10 cellular contexts compared by ENCODE assay signal in the genomic region with DNA sequence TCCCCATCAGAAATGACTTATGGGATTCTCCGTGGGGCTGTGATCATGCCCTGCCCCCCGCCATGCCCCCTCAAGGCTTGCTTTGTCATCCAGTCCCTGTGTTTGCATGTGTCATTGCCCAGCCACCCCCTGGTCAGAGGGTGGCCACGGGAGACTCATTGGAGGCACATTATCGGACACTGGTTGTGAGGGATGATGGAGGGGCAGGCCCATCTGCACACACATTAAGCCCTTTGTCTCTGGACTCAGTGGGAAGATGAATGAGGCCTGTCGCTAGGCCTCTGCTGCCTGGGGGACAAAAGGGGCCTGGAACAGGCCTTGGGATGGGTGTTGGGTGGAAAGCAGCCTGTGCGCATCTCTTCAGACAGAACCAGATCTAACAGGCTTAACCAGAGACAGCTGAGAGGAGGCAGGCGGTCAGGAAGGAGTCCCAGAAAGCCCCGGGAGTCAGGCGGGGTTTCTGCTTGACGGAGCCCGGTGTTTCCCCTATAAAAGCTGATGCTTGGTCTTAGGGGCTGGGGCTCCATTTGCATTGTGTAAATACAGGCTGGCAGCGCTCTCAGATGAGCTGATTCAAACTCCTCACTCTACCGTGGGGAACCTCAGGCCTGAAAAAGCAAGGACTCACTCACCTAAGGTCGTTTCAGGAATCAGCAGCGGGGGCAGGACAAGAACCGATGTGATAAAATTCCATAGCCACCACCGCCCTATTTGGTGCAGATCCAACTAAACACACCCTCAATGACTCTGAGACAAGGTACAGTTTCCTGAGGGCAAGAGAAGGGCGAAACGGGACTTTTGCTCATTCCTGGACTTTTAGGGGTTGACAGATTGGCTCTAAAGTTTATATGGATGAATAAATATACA. TPM values are rescaled to one million over a fixed set of nuclear protein-coding genes. Genes with fewer than 3 reads are reported as not detected.
A peak's percentile ranks its signal among the peaks of the same experiment; 100 is the strongest.
DNase-seq lines count a peak whose midpoint lies in the region; ATAC-seq and TF ChIP-seq lines count a peak whose summit lies in the region.
"Had no signal": no experiment of that assay in that cellular context is flagged by ENCODE, and none has a peak within 500 bp of the region (broad histone marks: within the 10 kb centered on the region; RNA-seq: fewer than 3 reads in every experiment).

No MANE protein-coding gene starts in this region.

- H3K9me3 ChIP-seq in endodermal cell (ENCODE audit: control insufficient read depth, low read length) (no peaks in the 10 kb centered on the region), neuron (ENCODE audit: low read length) (no peaks in the 10 kb centered on the region)

- H3K27ac Mint-ChIP-seq in endodermal cell, result peak overlapping the region; percentile 88
- H3K27ac Mint-ChIP-seq: dendritic cell treated with granulocyte-macrophage colony-stimulating factor and Interleukin-4, amounts not matched to agents 40 ng/mL and 50 ng/mL, for 4 days had no signal

- H3K36me3 ChIP-seq in endodermal cell (ENCODE audit: control insufficient read depth, insufficient read depth, low read length), result no peaks in the 10 kb centered on the region
- no peaks in the 10 kb centered on the region for H3K36me3 ChIP-seq in neuron (ENCODE audit: insufficient read depth, low read length)

- no peaks in the 10 kb centered on the region for H3K36me3 Mint-ChIP-seq in endodermal cell (ENCODE audit: low read depth)

- peak; percentile 63 for DNase-seq in LoVo (ENCODE audit: low spot score)
- peak; percentile 76 for DNase-seq in endodermal cell
- no peak for DNase-seq in HEK293T (ENCODE audit: extremely low spot score)
- DNase-seq in activated gamma-delta T cell (lab: John Stamatoyannopoulos, UW), result no peak

- no peak overlapping the region for H3K9ac ChIP-seq in endodermal cell (ENCODE audit: extremely low read depth, low read length, poor library complexity, severe bottlenecking)

- no peaks in the 10 kb centered on the region for H3K27me3 Mint-ChIP-seq in endodermal cell (ENCODE audit: insufficient read depth)
- H3K27me3 Mint-ChIP-seq: dendritic cell treated with granulocyte-macrophage colony-stimulating factor and Interleukin-4, amounts not matched to agents 40 ng/mL and 50 ng/mL, for 4 days had no signal

- H3K4me1 Mint-ChIP-seq in endodermal cell, result peaks cover 24% of the 10 kb centered on the region

- H3K27ac ChIP-seq in endodermal cell (ENCODE audit: low read depth, low read length), result peak overlapping the region; percentile 97

- CTCF ChIA-PET in HEK293T (lab: Yijun Ruan, JAX), result interaction anchor here (1.1 kb wide), 1 partner anchor 19 kb away, joined by 3 read pairs; no protein-coding TSS in a partner anchor

- H3K4me1 ChIP-seq in endodermal cell (ENCODE audit: control insufficient read depth, insufficient read depth, low read length) (no peaks in the 10 kb centered on the region), neuron (ENCODE audit: insufficient read depth, low read length) (peaks cover 48% of the 10 kb centered on the region)

- H2AFZ ChIP-seq in neuron (ENCODE audit: low read depth, low read length), result peak overlapping the region; percentile 72

- H3K4me3 ChIP-seq in endodermal cell (ENCODE audit: low read length) (no peak overlapping the region), neuron (ENCODE audit: low read length) (no peak overlapping the region)

- no peaks in the 10 kb centered on the region for H3K27me3 ChIP-seq in endodermal cell (ENCODE audit: control insufficient read depth, insufficient read depth, low read length, poor library complexity, severe bottlenecking)
- no peaks in the 10 kb centered on the region for H3K27me3 ChIP-seq in neuron (ENCODE audit: insufficient read depth, low read length)

- no peak overlapping the region for H3K4me3 Mint-ChIP-seq in endodermal cell
- H3K4me3 Mint-ChIP-seq: dendritic cell treated with granulocyte-macrophage colony-stimulating factor and Interleukin-4, amounts not matched to agents 40 ng/mL and 50 ng/mL, for 4 days had no signal

- POLR2A ChIA-PET in HEK293T (lab: Yijun Ruan, JAX), result interaction anchor here (1.4 to 2.1 kb wide), 2 partner anchors 17 to 121 kb away, joined by 6 to 11 read pairs; partner anchors contain the start of genes IREB2 and SKIC8

- H3K9me3 Mint-ChIP-seq in endodermal cell, result no peaks in the 10 kb centered on the region
- H3K9me3 Mint-ChIP-seq: dendritic cell treated with granulocyte-macrophage colony-stimulating factor and Interleukin-4, amounts not matched to agents 40 ng/mL and 50 ng/mL, for 4 days had no signal

- 58 to 68% methylated on average over 10 to 19 of the region's 19 CpGs for WGBS in endodermal cell (ENCODE audit: insufficient coverage in 1 of 2, insufficient read length in 1 of 2), 2 experiments

- ATAC-seq in GM18502 (IDR thresholded peaks at IDR 0.05; ENCODE audit: poor library complexity, unreplicated experiment), result peak; percentile 71
- ATAC-seq in GM21717 (IDR thresholded peaks at IDR 0.05; ENCODE audit: unreplicated experiment), result no peak
- no peak for ATAC-seq in GM18519 (IDR thresholded peaks at IDR 0.05; ENCODE audit: low FRiP score, unreplicated experiment)

- TF ChIP-seq CTCF in endodermal cell (conservative IDR thresholded peaks at IDR 0.05), result no peak

TF ChIP-seq in HEK293T, 16 proteins besides CTCF, POLR2A, EP300 and RAD21:
- TF ChIP-seq SUZ12 (IDR thresholded peaks at IDR 0.05), result no peak
- TF ChIP-seq, protein P1, sequence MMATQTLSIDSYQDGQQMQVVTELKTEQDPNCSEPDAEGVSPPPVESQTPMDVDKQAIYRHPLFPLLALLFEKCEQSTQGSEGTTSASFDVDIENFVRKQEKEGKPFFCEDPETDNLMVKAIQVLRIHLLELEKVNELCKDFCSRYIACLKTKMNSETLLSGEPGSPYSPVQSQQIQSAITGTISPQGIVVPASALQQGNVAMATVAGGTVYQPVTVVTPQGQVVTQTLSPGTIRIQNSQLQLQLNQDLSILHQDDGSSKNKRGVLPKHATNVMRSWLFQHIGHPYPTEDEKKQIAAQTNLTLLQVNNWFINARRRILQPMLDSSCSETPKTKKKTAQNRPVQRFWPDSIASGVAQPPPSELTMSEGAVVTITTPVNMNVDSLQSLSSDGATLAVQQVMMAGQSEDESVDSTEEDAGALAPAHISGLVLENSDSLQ (IDR thresholded peaks at IDR 0.05), result no peak
- TF ChIP-seq ARNT (IDR thresholded peaks at IDR 0.05), result no peak
- TF ChIP-seq LEF1 (IDR thresholded peaks at IDR 0.05; ENCODE audit: borderline replicate concordance), result no peak
- no peak for TF ChIP-seq ELF4 (IDR thresholded peaks at IDR 0.05)
- no peak for TF ChIP-seq ZNF384 (IDR thresholded peaks at IDR 0.05)
- no peak for TF ChIP-seq HDGF (IDR thresholded peaks at IDR 0.05; ENCODE audit: borderline replicate concordance)
- no peak for TF ChIP-seq L3MBTL2 (conservative IDR thresholded peaks at IDR 0.05)
- TF ChIP-seq FOXA1 (IDR thresholded peaks at IDR 0.05), result no peak
- TF ChIP-seq BHLHE40 (IDR thresholded peaks at IDR 0.05; ENCODE audit: borderline replicate concordance), result no peak
- no peak for TF ChIP-seq TARDBP (IDR thresholded peaks at IDR 0.05)
- TF ChIP-seq SP1 (IDR thresholded peaks at IDR 0.05), result no peak
- no peak for TF ChIP-seq FOXM1 (IDR thresholded peaks at IDR 0.05; ENCODE audit: borderline replicate concordance)
- no peak for TF ChIP-seq NFRKB (IDR thresholded peaks at IDR 0.05)
- no peak for TF ChIP-seq FOXK2 (IDR thresholded peaks at IDR 0.05)
- TF ChIP-seq CTBP1 (IDR thresholded peaks at IDR 0.05; ENCODE audit: borderline replicate concordance), result no peak

RNA-seq across cellular contexts. Expression of gene SKIC8, which starts 17.0 kb away (rescaled TPM):
- total RNA-seq in endodermal cell, result 10 to 100 TPM; 46.3 to 55.4 TPM
- polyA plus RNA-seq in endodermal cell (2013, experiment 1 of 2), result 55.8 TPM
- 56.3 TPM for polyA plus RNA-seq in endodermal cell (2013, experiment 2 of 2)

RNA-seq across cellular contexts. Expression of gene CRABP1, which starts 23.7 kb away (rescaled TPM):
- total RNA-seq in endodermal cell, result 100 to 1,000 TPM; 103 TPM
- 2,939 TPM for polyA plus RNA-seq in endodermal cell (2013, experiment 1 of 2)
- 3,263 TPM for polyA plus RNA-seq in endodermal cell (2013, experiment 2 of 2)
- total RNA-seq: subcutaneous adipose tissue had no signal

RNA-seq across cellular contexts. Expression of gene DNAJA4, which starts 52.1 kb away (rescaled TPM):
- total RNA-seq in endodermal cell, result 10 to 100 TPM in 1 of 2 donors, 1 to 10 TPM in 1; 4.9 to 18.5 TPM
- 3.5 TPM for polyA plus RNA-seq in endodermal cell (2013, experiment 1 of 2)
- polyA plus RNA-seq in endodermal cell (2013, experiment 2 of 2), result 2.4 TPM

Comparison
In these comparisons a context has a peak if more than half of its experiments do, and no peak if none do; other contexts are left out.
1. DNase-seq: peak in LoVo (single experiment) and endodermal cell (single experiment); none in HEK293T (single experiment) and activated gamma-delta T cell (single experiment).